Comparison of ENCODE assay signal across 19 cellular contexts in the genomic region with DNA sequence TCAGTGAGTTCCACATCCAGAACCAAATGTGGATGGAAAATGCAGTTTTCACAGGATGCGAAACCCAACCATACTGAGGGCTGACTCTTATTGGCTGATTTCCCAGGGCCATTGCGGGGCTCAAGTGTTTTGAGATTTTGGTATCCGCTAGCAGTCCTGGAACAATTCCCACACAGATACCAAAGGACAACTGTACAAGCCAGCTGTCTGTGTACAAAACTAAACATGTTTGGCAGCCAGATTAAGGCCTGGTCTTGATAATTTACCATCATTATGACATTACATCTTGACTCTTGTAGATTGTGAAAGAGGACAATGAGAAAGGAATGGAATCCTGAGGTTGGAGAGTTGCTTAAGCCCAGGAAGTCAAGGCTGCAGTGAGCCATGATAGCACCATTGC.
"Had no signal": no experiment of that assay in that cellular context is flagged by ENCODE, and none has a peak within 500 bp of the region (broad histone marks: within the 10 kb centered on the region; RNA-seq: fewer than 3 reads in every experiment).

No MANE protein-coding gene starts in this region.

- H3K27me3 Mint-ChIP-seq: activated CD4-positive, alpha-beta memory T cell treated with anti-CD3 and anti-CD28 coated beads, Interleukin-2, amount 10 ng/mL, durations not matched to agents 7 days and 5 days; activated CD4-positive, alpha-beta T cell treated with anti-CD3 and anti-CD28 coated beads for 36 hours; natural killer cell treated with Interleukin-12 subunit alpha and Interleukin-12 subunit beta and Interleukin-15 and Interleukin-18, amount 100 ng/mL, for 72 hours had no signal

- H3K9me3 Mint-ChIP-seq: activated CD4-positive, alpha-beta memory T cell treated with anti-CD3 and anti-CD28 coated beads, Interleukin-2, amount 10 ng/mL, durations not matched to agents 7 days and 5 days; activated T-helper 1 cell treated with anti-CD3 and anti-CD28 coated beads, Interleukin-12 subunit alpha, Interleukin-12 subunit beta, Interleukin-2, Interleukin-4 antibody, amounts not matched to agents 30 ng/mL and 10 ng/mL and 1 ng/mL, durations not matched to agents 14 hours and 24 hours and 36 hours had no signal

- DNase-seq: activated CD4-positive, alpha-beta memory T cell treated with anti-CD3 and anti-CD28 coated beads, Interleukin-2, amount 10 ng/mL, durations not matched to agents 7 days and 5 days; activated CD4-positive, alpha-beta T cell treated with anti-CD3 and anti-CD28 coated beads for 36 hours; activated naive CD4-positive, alpha-beta T cell; effector CD8-positive, alpha-beta T cell; foreskin melanocyte; heart left ventricle; mammary epithelial cell; mucosa of descending colon; occipital lobe; stimulated activated CD4-positive, alpha-beta T cell treated with anti-CD3 and anti-CD28 coated beads, Interleukin-12 subunit alpha, Interleukin-12 subunit beta, amount 100 ng/mL, for 4 hours; stimulated activated naive CD4-positive, alpha-beta T cell; substantia nigra; transverse colon had no signal

- H3K4me1 ChIP-seq: heart left ventricle, transverse colon had no signal

- H3K27ac Mint-ChIP-seq: activated CD4-positive, alpha-beta memory T cell treated with anti-CD3 and anti-CD28 coated beads, Interleukin-2, amount 10 ng/mL, durations not matched to agents 7 days and 5 days; activated CD4-positive, alpha-beta T cell treated with anti-CD3 and anti-CD28 coated beads for 36 hours; activated T-helper 1 cell treated with anti-CD3 and anti-CD28 coated beads, Interleukin-12 subunit alpha, Interleukin-12 subunit beta, Interleukin-2, Interleukin-4 antibody, amounts not matched to agents 30 ng/mL and 10 ng/mL and 1 ng/mL, durations not matched to agents 14 hours and 24 hours and 36 hours; natural killer cell treated with Interleukin-12 subunit alpha and Interleukin-12 subunit beta and Interleukin-15 and Interleukin-18, amount 100 ng/mL, for 72 hours had no signal

- H3K9me3 ChIP-seq: heart left ventricle, mucosa of descending colon, transverse colon had no signal

- H3K36me3 Mint-ChIP-seq: natural killer cell treated with Interleukin-12 subunit alpha and Interleukin-12 subunit beta and Interleukin-15 and Interleukin-18, amount 100 ng/mL, for 72 hours had no signal

- H3K27me3 ChIP-seq: cardiac muscle cell, heart left ventricle, transverse colon had no signal

- ATAC-seq: activated CD4-positive, alpha-beta T cell treated with anti-CD3 and anti-CD28 coated beads for 36 hours; heart left ventricle; mucosa of descending colon; natural killer cell treated with Interleukin-12 subunit alpha and Interleukin-12 subunit beta and Interleukin-15 and Interleukin-18, amount 100 ng/mL, for 72 hours; sciatic nerve had no signal

- H3K36me3 ChIP-seq: cardiac muscle cell, heart left ventricle, transverse colon had no signal

- H3K4me1 Mint-ChIP-seq: activated CD4-positive, alpha-beta memory T cell treated with anti-CD3 and anti-CD28 coated beads, Interleukin-2, amount 10 ng/mL, durations not matched to agents 7 days and 5 days; activated CD4-positive, alpha-beta T cell treated with anti-CD3 and anti-CD28 coated beads for 36 hours had no signal

- H3K27ac ChIP-seq: cardiac muscle cell, coronary artery, heart left ventricle, transverse colon, VCaP had no signal

- H3K4me3 ChIP-seq: cardiac muscle cell, coronary artery, heart left ventricle, mucosa of descending colon, transverse colon had no signal

- H3K4me3 Mint-ChIP-seq: activated CD4-positive, alpha-beta memory T cell treated with anti-CD3 and anti-CD28 coated beads, Interleukin-2, amount 10 ng/mL, durations not matched to agents 7 days and 5 days; activated CD4-positive, alpha-beta T cell treated with anti-CD3 and anti-CD28 coated beads for 36 hours; activated T-helper 1 cell treated with anti-CD3 and anti-CD28 coated beads, Interleukin-12 subunit alpha, Interleukin-12 subunit beta, Interleukin-2, Interleukin-4 antibody, amounts not matched to agents 30 ng/mL and 10 ng/mL and 1 ng/mL, durations not matched to agents 14 hours and 24 hours and 36 hours; natural killer cell treated with Interleukin-12 subunit alpha and Interleukin-12 subunit beta and Interleukin-15 and Interleukin-18, amount 100 ng/mL, for 72 hours had no signal
